Comparison of ENCODE assay signal across 8 cellular contexts in genomic region chr5:173781826-173782670, GRCh38.
DNase-seq lines count a peak whose midpoint lies in the region; ATAC-seq, FAIRE-seq and TF ChIP-seq lines count a peak whose summit lies in the region.

No MANE protein-coding gene starts in this region.

- H3K9ac ChIP-seq in subcutaneous abdominal adipose tissue (ENCODE audit: low read length in 5 of 5) = peak overlapping the region in 1 of 5 donors; percentile 25

- H3K4me3 ChIP-seq in fibroblast of pulmonary artery (replicated peaks; ENCODE audit: low read depth, low read length) (no peak overlapping the region), subcutaneous abdominal adipose tissue (ENCODE audit: low read depth in 1 of 5, low read length in 5 of 5) (no peak overlapping the region)

- H3K36me3 ChIP-seq in subcutaneous abdominal adipose tissue (ENCODE audit: control insufficient read depth in 5 of 5, insufficient read depth in 5 of 5, low read length in 5 of 5) = no peaks in the 10 kb centered on the region

- FAIRE-seq in RCC 7860 (lab: Jason Lieb, UNC) = no peak

- DNase-seq in GDM1 (lab: John Stamatoyannopoulos, UW) (peak; percentile 73), RCC 7860 (ENCODE audit: low spot score) (peak; percentile 60), fibroblast of pulmonary artery (ENCODE audit: low read depth) (peak; percentile 95), nucleus accumbens (lab: John Stamatoyannopoulos, UW) (peak in 52 of 56 donors; percentile 13 to 92 (median 62)), WTC11 (ENCODE audit: low spot score) (no peak)

- peak overlapping the region; percentile 42 for H3K27ac ChIP-seq in subcutaneous abdominal adipose tissue (ENCODE audit: low read depth, low read length)

- CTCF ChIA-PET in WTC11 (lab: Charles Lee) = interaction anchor here (1.2 kb wide), 1 partner anchor 8 kb away, joined by 3 read pairs; no protein-coding TSS in a partner anchor

- peak overlapping the region; percentile 90 for H3K27ac Mint-ChIP-seq in activated T-helper 17 cell treated with anti-CD3 and anti-CD28 coated beads, Interleukin-2, amount 50 U/mL, for 72 hours
- no peak overlapping the region for H3K27ac Mint-ChIP-seq in WTC11

- H3K9me3 ChIP-seq in subcutaneous abdominal adipose tissue (ENCODE audit: control insufficient read depth in 5 of 5, low read length in 5 of 5) = no peaks in the 10 kb centered on the region

- H3K9me3 Mint-ChIP-seq in activated T-helper 17 cell treated with anti-CD3 and anti-CD28 coated beads, Interleukin-2, amount 50 U/mL, for 72 hours = no peaks in the 10 kb centered on the region
- H3K9me3 Mint-ChIP-seq in WTC11 = no peaks in the 10 kb centered on the region

- no peaks in the 10 kb centered on the region for H3K27me3 ChIP-seq in subcutaneous abdominal adipose tissue (ENCODE audit: control insufficient read depth in 5 of 5, insufficient read depth in 4 of 5, low read length in 5 of 5)

- peak; percentile 85 for ATAC-seq in activated T-helper 17 cell treated with anti-CD3 and anti-CD28 coated beads, Interleukin-2, amount 50 U/mL, for 72 hours (replicated peaks)
- ATAC-seq in WTC11 = no peak
- no peak for ATAC-seq in HG03571 (IDR thresholded peaks at IDR 0.05; ENCODE audit: unreplicated experiment)

- peaks cover 18% of the 10 kb centered on the region for H3K4me1 Mint-ChIP-seq in activated T-helper 17 cell treated with anti-CD3 and anti-CD28 coated beads, Interleukin-2, amount 50 U/mL, for 72 hours
- H3K4me1 Mint-ChIP-seq in WTC11 = peaks cover 31% of the 10 kb centered on the region

- no peak for TF ChIP-seq CTCF in fibroblast of pulmonary artery (IDR thresholded peaks at IDR 0.05; ENCODE audit: low read length, missing control alignments)
- TF ChIP-seq CTCF in WTC11 (IDR thresholded peaks at IDR 0.05) = no peak

- H3K4me1 ChIP-seq in subcutaneous abdominal adipose tissue (ENCODE audit: control insufficient read depth in 5 of 5, insufficient read depth in 5 of 5, low read length in 5 of 5) = peaks cover 0 to 23% (median 21%) of the 10 kb centered on the region in 5 donors

- H3K4me3 Mint-ChIP-seq in activated T-helper 17 cell treated with anti-CD3 and anti-CD28 coated beads, Interleukin-2, amount 50 U/mL, for 72 hours = peak overlapping the region; percentile 32
- no peak overlapping the region for H3K4me3 Mint-ChIP-seq in WTC11

- H3K36me3 Mint-ChIP-seq in activated T-helper 17 cell treated with anti-CD3 and anti-CD28 coated beads, Interleukin-2, amount 50 U/mL, for 72 hours (ENCODE audit: low read depth) = no peaks in the 10 kb centered on the region
- no peaks in the 10 kb centered on the region for H3K36me3 Mint-ChIP-seq in WTC11

- no peaks in the 10 kb centered on the region for H3K27me3 Mint-ChIP-seq in activated T-helper 17 cell treated with anti-CD3 and anti-CD28 coated beads, Interleukin-2, amount 50 U/mL, for 72 hours
- H3K27me3 Mint-ChIP-seq in WTC11 (ENCODE audit: low read depth) = peaks cover 2% of the 10 kb centered on the region

- POLR2A ChIA-PET in WTC11 (lab: Charles Lee) = no interaction called here

TF ChIP-seq in WTC11, 78 proteins besides CTCF, POLR2A, EP300 and RAD21:
- no peak for TF ChIP-seq ZNF281 (CRISPR knock-in tag; IDR thresholded peaks at IDR 0.05)
- no peak for TF ChIP-seq SOX15 (CRISPR knock-in tag; IDR thresholded peaks at IDR 0.05)
- no peak for TF ChIP-seq ZBTB43 (CRISPR knock-in tag; IDR thresholded peaks at IDR 0.05)
- no peak for TF ChIP-seq ZNF425 (CRISPR knock-in tag; conservative IDR thresholded peaks at IDR 0.05)
- no peak for TF ChIP-seq MXD4 (CRISPR knock-in tag; IDR thresholded peaks at IDR 0.05; ENCODE audit: borderline replicate concordance)
- TF ChIP-seq MAX (CRISPR knock-in tag; IDR thresholded peaks at IDR 0.05) = no peak
- no peak for TF ChIP-seq ZNF671 (CRISPR knock-in tag; IDR thresholded peaks at IDR 0.05)
TF ChIP-seq in WTC11: peak in this region for 0.
